ENCODE assay signal across 1 cellular context in genomic region chr6:3743541-3743940, GRCh38.
TF ChIP-seq lines count a peak whose summit lies in the region.

No MANE protein-coding gene starts in this region.

TF ChIP-seq in GM23338, 12 proteins besides CTCF, POLR2A, EP300 and RAD21 (continued from another document):
- no peak for TF ChIP-seq REST (IDR thresholded peaks at IDR 0.05; ENCODE audit: unreplicated experiment)
- TF ChIP-seq ZNF331 (CRISPR knock-in tag; IDR thresholded peaks at IDR 0.05; ENCODE audit: low read depth), result no peak
- TF ChIP-seq CREB1 (CRISPR knock-in tag; IDR thresholded peaks at IDR 0.05; ENCODE audit: low read depth), result no peak
- TF ChIP-seq, protein P1, sequence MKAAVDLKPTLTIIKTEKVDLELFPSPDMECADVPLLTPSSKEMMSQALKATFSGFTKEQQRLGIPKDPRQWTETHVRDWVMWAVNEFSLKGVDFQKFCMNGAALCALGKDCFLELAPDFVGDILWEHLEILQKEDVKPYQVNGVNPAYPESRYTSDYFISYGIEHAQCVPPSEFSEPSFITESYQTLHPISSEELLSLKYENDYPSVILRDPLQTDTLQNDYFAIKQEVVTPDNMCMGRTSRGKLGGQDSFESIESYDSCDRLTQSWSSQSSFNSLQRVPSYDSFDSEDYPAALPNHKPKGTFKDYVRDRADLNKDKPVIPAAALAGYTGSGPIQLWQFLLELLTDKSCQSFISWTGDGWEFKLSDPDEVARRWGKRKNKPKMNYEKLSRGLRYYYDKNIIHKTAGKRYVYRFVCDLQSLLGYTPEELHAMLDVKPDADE (IDR thresholded peaks at IDR 0.05), result no peak
